1 cellular context compared by ENCODE assay signal in genomic region chr10:114852197-114852596, GRCh38.
TF ChIP-seq lines count a peak whose summit lies in the region.

No MANE protein-coding gene starts in this region.

TF ChIP-seq in K562, 482 proteins besides CTCF, POLR2A, EP300 and RAD21 (continued from another document):
- TF ChIP-seq PKNOX1 (IDR thresholded peaks at IDR 0.05) (peak; percentile 18; the same call in 1 of the 2 replicates), C11orf30 (IDR thresholded peaks at IDR 0.05; ENCODE audit: low read depth) (no peak), PRMT5 (CRISPR knock-in tag; IDR thresholded peaks at IDR 0.05) (no peak), ZBTB8A (IDR thresholded peaks at IDR 0.05; ENCODE audit: partially characterized antibody) (no peak), IRF2 (CRISPR knock-in tag; IDR thresholded peaks at IDR 0.05) (no peak), SRSF9 (IDR thresholded peaks at IDR 0.05; ENCODE audit: borderline replicate concordance, low read depth, low read length) (no peak), MTF1 (CRISPR knock-in tag; IDR thresholded peaks at IDR 0.05; ENCODE audit: borderline replicate concordance) (no peak), SMC3 (conservative IDR thresholded peaks at IDR 0.05; ENCODE audit: insufficient read depth, low read depth, low read length) (no peak), MTA2 (IDR thresholded peaks at IDR 0.05; ENCODE audit: low read depth) (no peak)
